ENCODE assay signal across 16 cellular contexts in the genomic region with DNA sequence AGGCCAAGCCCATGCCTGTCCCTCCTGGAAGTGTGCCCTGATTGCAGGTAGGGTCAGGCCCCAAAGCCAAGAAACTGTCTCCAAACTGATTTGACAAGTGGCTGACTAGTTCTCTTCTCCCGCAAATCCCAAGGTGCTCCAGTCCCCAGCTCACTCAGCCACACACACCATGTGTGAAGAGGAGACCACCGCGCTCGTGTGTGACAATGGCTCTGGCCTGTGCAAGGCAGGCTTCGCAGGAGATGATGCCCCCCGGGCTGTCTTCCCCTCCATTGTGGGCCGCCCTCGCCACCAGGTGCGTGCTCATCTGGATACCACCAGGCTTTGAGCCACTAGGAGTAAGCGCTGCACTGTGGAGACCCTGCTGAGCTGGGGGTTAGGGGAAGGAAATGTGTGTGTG. TPM values are rescaled to one million over a fixed set of nuclear protein-coding genes. Genes with fewer than 3 reads are reported as not detected.
A peak's percentile ranks its signal among the peaks of the same experiment; 100 is the strongest.
DNase-seq lines count a peak whose midpoint lies in the region; ATAC-seq and TF ChIP-seq lines count a peak whose summit lies in the region.
"Had no signal": no experiment of that assay in that cellular context is flagged by ENCODE, and none has a peak within 500 bp of the region (broad histone marks: within the 10 kb centered on the region; RNA-seq: fewer than 3 reads in every experiment).

No MANE protein-coding gene starts in this region.

- no peak overlapping the region for H3K9ac ChIP-seq in mammary epithelial cell (ENCODE audit: insufficient read depth, low read length)
- H3K9ac ChIP-seq in rectal smooth muscle tissue (ENCODE audit: low read length): no peak overlapping the region

- no peaks in the 10 kb centered on the region for H3K36me3 ChIP-seq in mammary epithelial cell (ENCODE audit: insufficient read depth, low read length)
- peaks cover 0 to 55% (median 28%) of the 10 kb centered on the region in 4 donors for H3K36me3 ChIP-seq in esophagus muscularis mucosa
- peaks cover 25% of the 10 kb centered on the region for H3K36me3 ChIP-seq in rectal smooth muscle tissue (ENCODE audit: control insufficient read depth, insufficient read depth, low read length)
- H3K36me3 ChIP-seq in heart left ventricle: no peaks in the 10 kb centered on the region
- H3K36me3 ChIP-seq: HAP-1 had no signal

- no peak for TF ChIP-seq POLR2A in esophagus muscularis mucosa (IDR thresholded peaks at IDR 0.05; ENCODE audit: low read depth)
- no peak for TF ChIP-seq POLR2A in heart left ventricle (IDR thresholded peaks at IDR 0.05)

- peaks cover 8% of the 10 kb centered on the region for H3K27me3 Mint-ChIP-seq in type B pancreatic cell

- intact Hi-C loops in mammary epithelial cell (cut with micrococcal nuclease) (no loop called here), esophagus muscularis mucosa (cut with DNase I) (no loop called here), heart left ventricle (cut with DNase I) (no loop called here)

- CTCF ChIA-PET in mammary epithelial cell (lab: Charles Lee; ENCODE audit: low non-redundant PET): no interaction called here

- H3K4me1 ChIP-seq in mammary epithelial cell (ENCODE audit: insufficient read depth, low read length) (peaks cover 3% of the 10 kb centered on the region), esophagus muscularis mucosa (peaks cover 0 to 50% (median 35%) of the 10 kb centered on the region in 4 donors), rectal smooth muscle tissue (ENCODE audit: control insufficient read depth, insufficient read depth, low read length) (peaks cover 15% of the 10 kb centered on the region), heart left ventricle (peaks cover 0 to 12% (median 0%) of the 10 kb centered on the region in 12 donors)
- H3K4me1 ChIP-seq: A549, HAP-1 had no signal

- no peaks in the 10 kb centered on the region for H3K27me3 ChIP-seq in mammary epithelial cell (ENCODE audit: insufficient read depth, low read length)
- H3K27me3 ChIP-seq in esophagus muscularis mucosa: no peaks in the 10 kb centered on the region
- H3K27me3 ChIP-seq in rectal smooth muscle tissue (ENCODE audit: control insufficient read depth, insufficient read depth, low read length): no peaks in the 10 kb centered on the region
- H3K27me3 ChIP-seq in heart left ventricle: no peaks in the 10 kb centered on the region

- H3K9me3 Mint-ChIP-seq in type B pancreatic cell: no peaks in the 10 kb centered on the region
- H3K9me3 Mint-ChIP-seq: CD14-positive monocyte; CD8-positive, alpha-beta T cell had no signal

- in situ Hi-C loops in mammary epithelial cell (cut with MboI; ENCODE audit: low sequenced_read_pairs in 2 of 2): no loop called here

- dilution Hi-C loops in mammary epithelial cell (cut with HindIII; ENCODE audit: low sequenced_read_pairs): no loop called here

- H3K27ac ChIP-seq in mammary epithelial cell (ENCODE audit: insufficient read depth, low read depth, low read length): no peak overlapping the region
- H3K27ac ChIP-seq in esophagus muscularis mucosa (replicated peaks in 1 of 4): peak overlapping the region; percentile 93 to 94 (median 94)
- peak overlapping the region; percentile 99 for H3K27ac ChIP-seq in rectal smooth muscle tissue (ENCODE audit: low read depth, low read length)
- peak overlapping the region in 1 of 12 donors; percentile 91 for H3K27ac ChIP-seq in heart left ventricle
- H3K27ac ChIP-seq: A549 had no signal

- no peaks in the 10 kb centered on the region for H3K4me1 Mint-ChIP-seq in type B pancreatic cell (ENCODE audit: unreplicated experiment)

- H3K9me3 ChIP-seq in mammary epithelial cell (replicated peaks; ENCODE audit: insufficient read depth, low read length) (no peaks in the 10 kb centered on the region), esophagus muscularis mucosa (no peaks in the 10 kb centered on the region), heart left ventricle (no peaks in the 10 kb centered on the region)
- H3K9me3 ChIP-seq: A549, HAP-1 had no signal

- TF ChIP-seq CTCF in mammary epithelial cell (conservative IDR thresholded peaks at IDR 0.05 in 1 of 2, IDR thresholded peaks at IDR 0.05 in 1 of 2; ENCODE audit: extremely low read depth in 1 of 2, insufficient read depth in 1 of 2, low read depth in 1 of 2, low read length in 2 of 2) (no peak), esophagus muscularis mucosa (IDR thresholded peaks at IDR 0.05) (no peak), type B pancreatic cell (conservative IDR thresholded peaks at IDR 0.05) (no peak), heart left ventricle (IDR thresholded peaks at IDR 0.05) (no peak)

- H3K27ac Mint-ChIP-seq in type B pancreatic cell: no peak overlapping the region
- H3K27ac Mint-ChIP-seq: CD8-positive, alpha-beta T cell had no signal

- H3K4me3 Mint-ChIP-seq in type B pancreatic cell: no peak overlapping the region
- H3K4me3 Mint-ChIP-seq: CD14-positive monocyte; CD8-positive, alpha-beta T cell had no signal

- H4K20me1 ChIP-seq in mammary epithelial cell (ENCODE audit: insufficient read depth, low read length): no peaks in the 10 kb centered on the region

- BruUV-seq in mammary epithelial cell (replicated peaks; lab: Mats Ljungman, UMichigan): no TSS peak

- no peak overlapping the region for H3K4me3 ChIP-seq in mammary epithelial cell (replicated peaks in 1 of 3; ENCODE audit: insufficient read depth in 1 of 3, low read depth in 2 of 3, low read length in 3 of 3)
- H3K4me3 ChIP-seq in esophagus muscularis mucosa: peak overlapping the region; percentile 59 to 76 (median 63)
- H3K4me3 ChIP-seq in rectal smooth muscle tissue (ENCODE audit: low read length): peak overlapping the region; percentile 50
- no peak overlapping the region for H3K4me3 ChIP-seq in heart left ventricle
- H3K4me3 ChIP-seq: A549, HAP-1 had no signal

- no peaks in the 10 kb centered on the region for H3K36me3 Mint-ChIP-seq in type B pancreatic cell
- H3K36me3 Mint-ChIP-seq: CD14-positive monocyte; CD8-positive, alpha-beta T cell had no signal

- WGBS in mammary epithelial cell (ENCODE audit: low coverage, missing lambda C conversion rate): 42% methylated on average over 6 of the region's 10 CpGs
- WGBS in esophagus muscularis mucosa: 25% methylated on average over 9 of the region's 10 CpGs
- WGBS in heart left ventricle, 4 donors: 84 to 93% (median 88%) methylated on average over 6 to 10 of the region's 10 CpGs

- ATAC-seq in heart left ventricle: no peak
- ATAC-seq in GM19397 (IDR thresholded peaks at IDR 0.05; ENCODE audit: unreplicated experiment): no peak
- ATAC-seq: A549; CD8-positive, alpha-beta T cell had no signal

- no peak for TF ChIP-seq EP300 in esophagus muscularis mucosa (IDR thresholded peaks at IDR 0.05)

- H3K4me2 ChIP-seq in mammary epithelial cell (ENCODE audit: insufficient read depth, low read depth, low read length): no peak overlapping the region
- H3K4me2 ChIP-seq: A549 had no signal

- H3K79me2 ChIP-seq in mammary epithelial cell (ENCODE audit: insufficient read depth, low read length): no peaks in the 10 kb centered on the region

- peak overlapping the region; percentile 11 for H2AFZ ChIP-seq in mammary epithelial cell (ENCODE audit: low read depth, low read length)

- DNase-seq in mammary epithelial cell (no peak), esophagus muscularis mucosa (ENCODE audit: extremely low spot score) (peak; percentile 80), type B pancreatic cell (ENCODE audit: extremely low spot score, unreplicated experiment) (peak; percentile 54), heart left ventricle (no peak), RKO (ENCODE audit: low spot score) (no peak)
- DNase-seq: CD8-positive, alpha-beta T cell; COR-L47; DMS153; DMS79 treated with DMSO at 0.1 percent for 48 hours; EL; GDM1 had no signal

RNA-seq across cellular contexts. Expression of gene ACTG2, which starts 8.3 kb away (rescaled TPM):
- total RNA-seq in mammary epithelial cell (100 to 1,000 TPM in 1 of 2 donors, 1 to 10 TPM in 1; 2.2 to 365 TPM), esophagus muscularis mucosa (1,000 to 10,000 TPM; 4,013 to 8,538 (median 5,633) TPM), type B pancreatic cell (ENCODE audit: low replicate concordance) (4.2 and 13.7 TPM in 2 replicates), heart left ventricle (10 to 100 TPM in 1 of 9 donors, 1 to 10 TPM in 8; 1.3 to 10.5 (median 3.1) TPM)
- polyA plus RNA-seq in mammary epithelial cell (1.0 TPM), heart left ventricle (1 to 10 TPM; 4.2 to 4.4 TPM)
- polyA minus RNA-seq in mammary epithelial cell: not detected
- total RNA-seq: CD8-positive, alpha-beta T cell had no signal
- polyA plus RNA-seq: CD14-positive monocyte had no signal

RNA-seq across cellular contexts. Expression of gene DGUOK, which starts 25.5 kb away (rescaled TPM):
- total RNA-seq in mammary epithelial cell (10 to 100 TPM; 56.3 to 78.2 TPM), esophagus muscularis mucosa (10 to 100 TPM; 31.6 to 50.7 (median 36.6) TPM), type B pancreatic cell (ENCODE audit: low replicate concordance) (59.3 and 73.4 TPM in 2 replicates), heart left ventricle (10 to 100 TPM; 22.6 to 32.1 (median 24.3) TPM)
- polyA plus RNA-seq in mammary epithelial cell (96.6 TPM), heart left ventricle (10 to 100 TPM; 34.9 to 49.2 TPM)
- 80.2 TPM for polyA minus RNA-seq in mammary epithelial cell

Comparison
In these comparisons a context has a peak if more than half of its experiments do, and no peak if none do; other contexts are left out.
1. DNase-seq: peak in esophagus muscularis mucosa (single experiment) and type B pancreatic cell (single experiment); none in mammary epithelial cell (single experiment), heart left ventricle (0 of 5) and RKO (single experiment).
2. H3K4me3 ChIP-seq: peak in esophagus muscularis mucosa (4 of 4) and rectal smooth muscle tissue (single experiment); none in mammary epithelial cell (0 of 3) and heart left ventricle (0 of 12).
3. RNA of gene ACTG2, which starts 8.3 kb away (total RNA-seq): 4,013 to 8,538 TPM in esophagus muscularis mucosa; 2.2 to 365 TPM in mammary epithelial cell, 4.2 to 13.7 TPM in type B pancreatic cell and 1.3 to 10.5 TPM in heart left ventricle; every median in the first group is over 10 times any median in the second.